Comparison of ENCODE assay signal across 1 cellular context in the genomic region with DNA sequence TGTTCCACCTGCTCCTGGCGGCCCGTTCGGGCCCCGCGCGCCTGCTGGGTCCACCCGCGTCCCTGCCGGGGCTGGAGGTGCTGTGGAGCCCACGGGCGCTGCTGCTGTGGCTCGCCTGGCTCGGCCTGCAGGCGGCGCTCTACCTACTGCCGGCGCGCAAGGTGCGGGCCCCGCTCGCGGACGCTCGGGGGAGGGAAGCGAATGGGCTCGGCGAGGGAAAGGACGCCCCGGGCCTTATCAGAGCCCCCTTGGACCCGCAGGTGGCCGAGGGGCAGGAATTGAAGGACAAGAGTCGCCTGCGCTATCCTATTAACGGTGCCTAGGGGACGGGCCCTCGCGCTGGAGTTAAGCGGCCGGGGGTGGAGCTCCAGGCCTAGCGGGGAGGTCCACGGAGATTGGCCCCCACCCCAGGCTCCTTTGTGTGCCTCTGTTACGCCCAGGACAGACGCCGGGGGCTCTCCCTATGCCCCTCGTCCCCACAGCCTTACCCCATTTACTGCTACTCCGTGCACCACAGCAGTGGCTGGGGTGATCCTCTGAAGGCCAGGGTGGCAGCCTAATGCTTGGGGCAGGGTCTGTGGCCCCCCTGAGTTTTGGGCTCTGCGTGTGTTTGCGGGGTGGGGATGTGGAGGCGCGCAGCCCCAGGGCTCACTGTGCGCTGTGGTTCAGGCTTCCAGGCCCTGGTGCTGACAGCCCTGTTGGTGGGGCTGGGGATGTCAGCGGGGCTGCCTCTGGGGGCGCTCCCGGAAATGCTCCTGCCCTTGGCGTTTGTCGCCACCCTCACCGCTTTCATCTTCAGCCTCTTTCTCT.
TF ChIP-seq lines count a peak whose summit lies in the region.

No MANE protein-coding gene starts in this region.

TF ChIP-seq in HepG2, 621 proteins besides CTCF, POLR2A, EP300 and RAD21 (continued from another document):
- TF ChIP-seq, protein P1, sequence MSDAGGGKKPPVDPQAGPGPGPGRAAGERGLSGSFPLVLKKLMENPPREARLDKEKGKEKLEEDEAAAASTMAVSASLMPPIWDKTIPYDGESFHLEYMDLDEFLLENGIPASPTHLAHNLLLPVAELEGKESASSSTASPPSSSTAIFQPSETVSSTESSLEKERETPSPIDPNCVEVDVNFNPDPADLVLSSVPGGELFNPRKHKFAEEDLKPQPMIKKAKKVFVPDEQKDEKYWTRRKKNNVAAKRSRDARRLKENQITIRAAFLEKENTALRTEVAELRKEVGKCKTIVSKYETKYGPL (CRISPR knock-in tag; IDR thresholded peaks at IDR 0.05): no peak
- TF ChIP-seq, protein P2, sequence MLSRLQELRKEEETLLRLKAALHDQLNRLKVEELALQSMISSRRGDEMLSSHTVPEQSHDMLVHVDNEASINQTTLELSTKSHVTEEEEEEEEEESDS (CRISPR knock-in tag; IDR thresholded peaks at IDR 0.05; ENCODE audit: borderline replicate concordance): no peak
- TF ChIP-seq ZNF660 (CRISPR knock-in tag; IDR thresholded peaks at IDR 0.05; ENCODE audit: borderline replicate concordance, low read depth) (no peak), ZSCAN25 (CRISPR knock-in tag; IDR thresholded peaks at IDR 0.05) (peak; percentile 32; the same call in 1 of the 2 replicates), ZNF703 (CRISPR knock-in tag; IDR thresholded peaks at IDR 0.05; ENCODE audit: borderline replicate concordance) (peak; percentile 75; the same call in 1 of the 2 replicates), AGO1 (IDR thresholded peaks at IDR 0.05; ENCODE audit: low read depth, low read length, poor library complexity, severe bottlenecking) (peak; percentile 99), KLF15 (CRISPR knock-in tag; IDR thresholded peaks at IDR 0.05; ENCODE audit: borderline replicate concordance) (no peak), ZNF761 (CRISPR knock-in tag; conservative IDR thresholded peaks at IDR 0.05) (no peak), RFX5 (IDR thresholded peaks at IDR 0.05; ENCODE audit: low read depth, low read length) (no peak), DR1 (CRISPR knock-in tag; IDR thresholded peaks at IDR 0.05) (no peak), ZNF496 (CRISPR knock-in tag; IDR thresholded peaks at IDR 0.05; ENCODE audit: insufficient replicate concordance) (no peak), GATAD1 (CRISPR knock-in tag; IDR thresholded peaks at IDR 0.05) (no peak; the same call in 1 of the 2 replicates), PLRG1 (conservative IDR thresholded peaks at IDR 0.05) (no peak), SUZ12 (IDR thresholded peaks at IDR 0.05; ENCODE audit: low read depth, low read length) (no peak), KDM5B (CRISPR knock-in tag; IDR thresholded peaks at IDR 0.05; ENCODE audit: borderline replicate concordance) (no peak), ZNF709 (CRISPR knock-in tag; IDR thresholded peaks at IDR 0.05) (no peak), ZNF879 (CRISPR knock-in tag; IDR thresholded peaks at IDR 0.05) (no peak), GLI4 (CRISPR knock-in tag; IDR thresholded peaks at IDR 0.05; ENCODE audit: borderline replicate concordance) (no peak)
- TF ChIP-seq, protein P3, sequence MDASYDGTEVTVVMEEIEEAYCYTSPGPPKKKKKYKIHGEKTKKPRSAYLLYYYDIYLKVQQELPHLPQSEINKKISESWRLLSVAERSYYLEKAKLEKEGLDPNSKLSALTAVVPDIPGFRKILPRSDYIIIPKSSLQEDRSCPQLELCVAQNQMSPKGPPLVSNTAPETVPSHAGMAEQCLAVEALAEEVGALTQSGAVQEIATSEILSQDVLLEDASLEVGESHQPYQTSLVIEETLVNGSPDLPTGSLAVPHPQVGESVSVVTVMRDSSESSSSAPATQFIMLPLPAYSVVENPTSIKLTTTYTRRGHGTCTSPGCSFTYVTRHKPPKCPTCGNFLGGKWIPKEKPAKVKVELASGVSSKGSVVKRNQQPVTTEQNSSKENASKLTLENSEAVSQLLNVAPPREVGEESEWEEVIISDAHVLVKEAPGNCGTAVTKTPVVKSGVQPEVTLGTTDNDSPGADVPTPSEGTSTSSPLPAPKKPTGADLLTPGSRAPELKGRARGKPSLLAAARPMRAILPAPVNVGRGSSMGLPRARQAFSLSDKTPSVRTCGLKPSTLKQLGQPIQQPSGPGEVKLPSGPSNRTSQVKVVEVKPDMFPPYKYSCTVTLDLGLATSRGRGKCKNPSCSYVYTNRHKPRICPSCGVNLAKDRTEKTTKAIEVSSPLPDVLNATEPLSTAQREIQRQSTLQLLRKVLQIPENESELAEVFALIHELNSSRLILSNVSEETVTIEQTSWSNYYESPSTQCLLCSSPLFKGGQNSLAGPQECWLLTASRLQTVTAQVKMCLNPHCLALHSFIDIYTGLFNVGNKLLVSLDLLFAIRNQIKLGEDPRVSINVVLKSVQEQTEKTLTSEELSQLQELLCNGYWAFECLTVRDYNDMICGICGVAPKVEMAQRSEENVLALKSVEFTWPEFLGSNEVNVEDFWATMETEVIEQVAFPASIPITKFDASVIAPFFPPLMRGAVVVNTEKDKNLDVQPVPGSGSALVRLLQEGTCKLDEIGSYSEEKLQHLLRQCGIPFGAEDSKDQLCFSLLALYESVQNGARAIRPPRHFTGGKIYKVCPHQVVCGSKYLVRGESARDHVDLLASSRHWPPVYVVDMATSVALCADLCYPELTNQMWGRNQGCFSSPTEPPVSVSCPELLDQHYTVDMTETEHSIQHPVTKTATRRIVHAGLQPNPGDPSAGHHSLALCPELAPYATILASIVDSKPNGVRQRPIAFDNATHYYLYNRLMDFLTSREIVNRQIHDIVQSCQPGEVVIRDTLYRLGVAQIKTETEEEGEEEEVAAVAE (CRISPR knock-in tag; IDR thresholded peaks at IDR 0.05; ENCODE audit: borderline replicate concordance): no peak
- TF ChIP-seq, protein P4, sequence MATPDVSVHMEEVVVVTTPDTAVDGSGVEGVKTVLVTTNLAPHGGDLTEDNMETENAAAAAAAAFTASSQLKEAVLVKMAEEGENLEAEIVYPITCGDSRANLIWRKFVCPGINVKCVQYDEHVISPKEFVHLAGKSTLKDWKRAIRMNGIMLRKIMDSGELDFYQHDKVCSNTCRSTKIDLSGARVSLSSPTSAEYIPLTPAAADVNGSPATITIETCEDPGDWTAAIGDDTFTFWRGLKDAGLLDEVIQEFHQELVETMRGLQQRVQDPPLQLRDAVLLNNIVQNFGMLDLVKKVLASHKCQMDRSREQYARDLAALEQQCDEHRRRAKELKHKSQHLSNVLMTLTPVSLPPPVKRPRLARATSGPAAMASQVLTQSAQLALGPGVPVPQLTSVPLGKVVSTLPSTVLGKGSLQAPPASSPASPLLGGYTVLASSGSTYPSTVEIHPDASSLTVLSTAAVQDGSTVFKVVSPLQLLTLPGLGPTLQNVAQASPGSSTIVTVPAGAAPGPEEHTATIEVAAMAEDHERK (CRISPR knock-in tag; IDR thresholded peaks at IDR 0.05; ENCODE audit: low read depth): no peak
- TF ChIP-seq, protein P5, sequence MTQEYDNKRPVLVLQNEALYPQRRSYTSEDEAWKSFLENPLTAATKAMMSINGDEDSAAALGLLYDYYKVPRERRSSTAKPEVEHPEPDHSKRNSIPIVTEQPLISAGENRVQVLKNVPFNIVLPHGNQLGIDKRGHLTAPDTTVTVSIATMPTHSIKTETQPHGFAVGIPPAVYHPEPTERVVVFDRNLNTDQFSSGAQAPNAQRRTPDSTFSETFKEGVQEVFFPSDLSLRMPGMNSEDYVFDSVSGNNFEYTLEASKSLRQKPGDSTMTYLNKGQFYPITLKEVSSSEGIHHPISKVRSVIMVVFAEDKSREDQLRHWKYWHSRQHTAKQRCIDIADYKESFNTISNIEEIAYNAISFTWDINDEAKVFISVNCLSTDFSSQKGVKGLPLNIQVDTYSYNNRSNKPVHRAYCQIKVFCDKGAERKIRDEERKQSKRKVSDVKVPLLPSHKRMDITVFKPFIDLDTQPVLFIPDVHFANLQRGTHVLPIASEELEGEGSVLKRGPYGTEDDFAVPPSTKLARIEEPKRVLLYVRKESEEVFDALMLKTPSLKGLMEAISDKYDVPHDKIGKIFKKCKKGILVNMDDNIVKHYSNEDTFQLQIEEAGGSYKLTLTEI (CRISPR knock-in tag; conservative IDR thresholded peaks at IDR 0.05): no peak
